In genomic region chr1:151009206-151009587, GRCh38 we compare ENCODE assay signal across 8 cellular contexts. TPM values are rescaled to one million over a fixed set of nuclear protein-coding genes. Genes with fewer than 3 reads are reported as not detected.
A peak's percentile ranks its signal among the peaks of the same experiment; 100 is the strongest.
DNase-seq lines count a peak whose midpoint lies in the region; ATAC-seq and TF ChIP-seq lines count a peak whose summit lies in the region.

No MANE protein-coding gene starts in this region.

- peak overlapping the region; percentile 92 for H3K4me3 ChIP-seq in GM06990 (replicated peaks; ENCODE audit: low read depth, low read length)
- H3K4me3 ChIP-seq in SU-DHL-6 (ENCODE audit: insufficient read depth, low read length, poor library complexity, severe bottlenecking) = peak overlapping the region; percentile 87
- peak overlapping the region; percentile 98 for H3K4me3 ChIP-seq in fibroblast of pulmonary artery (replicated peaks; ENCODE audit: low read depth, low read length)
- H3K4me3 ChIP-seq in gastrocnemius medialis = peak overlapping the region; percentile 60 to 91 (median 86)

- intact Hi-C loops in gastrocnemius medialis (cut with DNase I; ENCODE audit: low total_unique reads) = loop anchor here (5.0 to 10.0 kb wide), 6 partner anchors 37 to 447 kb away; partner anchors contain the start of genes CDC42SE1, CERS2, ENSA and PSMD4

- DNase-seq in GM06990 (ENCODE audit: extremely low read depth, insufficient read length) (no peak), fibroblast of pulmonary artery (ENCODE audit: low read depth) (no peak), gastrocnemius medialis (no peak), cerebellar nuclear complex (lab: John Stamatoyannopoulos, UW) (no peak), RPMI8226 (no peak)

- ATAC-seq in gastrocnemius medialis (no peak), HG03139 (IDR thresholded peaks at IDR 0.05; ENCODE audit: unreplicated experiment) (no peak), HG02798 (IDR thresholded peaks at IDR 0.05; ENCODE audit: poor library complexity, unreplicated experiment) (no peak)

- H3K27ac ChIP-seq in SU-DHL-6 (ENCODE audit: low read depth, low read length) = no peak overlapping the region
- H3K27ac ChIP-seq in gastrocnemius medialis = peak overlapping the region; percentile 89 to 95 (median 94)

- H2AFZ ChIP-seq in SU-DHL-6 (ENCODE audit: low read depth, low read length, severe bottlenecking) = peak overlapping the region; percentile 85

- no peaks in the 10 kb centered on the region for H4K20me1 ChIP-seq in SU-DHL-6 (ENCODE audit: low read depth, low read length)

- H3K4me2 ChIP-seq in SU-DHL-6 (ENCODE audit: low read depth, low read length, poor library complexity, severe bottlenecking) = peak overlapping the region; percentile 75

- TF ChIP-seq CTCF in GM06990 (IDR thresholded peaks at IDR 0.05; ENCODE audit: insufficient read depth, low read length, poor library complexity, severe bottlenecking) (no peak), SU-DHL-6 (IDR thresholded peaks at IDR 0.05; ENCODE audit: insufficient read depth, low read length, poor library complexity, severe bottlenecking) (no peak), fibroblast of pulmonary artery (IDR thresholded peaks at IDR 0.05; ENCODE audit: low read length, missing control alignments) (no peak), gastrocnemius medialis (IDR thresholded peaks at IDR 0.05 in 4 of 5, conservative IDR thresholded peaks at IDR 0.05 in 1 of 5) (no peak)

- peak overlapping the region; percentile 83 for H3K9ac ChIP-seq in SU-DHL-6 (ENCODE audit: low read length)

- H3K36me3 ChIP-seq in GM06990 (ENCODE audit: control insufficient read depth, insufficient read depth, low read length) (no peaks in the 10 kb centered on the region), SU-DHL-6 (ENCODE audit: low read length) (no peaks in the 10 kb centered on the region), gastrocnemius medialis (peaks cover 0 to 10% of the 10 kb centered on the region in 2 donors)

- H3K79me2 ChIP-seq in SU-DHL-6 (ENCODE audit: insufficient read depth, low read length) = peaks cover 12% of the 10 kb centered on the region; the same call in 1 of the 2 replicates

- H3K9me2 ChIP-seq in SU-DHL-6 (replicated peaks; ENCODE audit: insufficient read depth, low read length) = no peaks in the 10 kb centered on the region

- peaks cover 45 to 54% of the 10 kb centered on the region in 2 donors for H3K4me1 ChIP-seq in gastrocnemius medialis

- peaks cover 8% of the 10 kb centered on the region; the same call in 1 of the 2 replicates for H3F3A ChIP-seq in SU-DHL-6 (ENCODE audit: insufficient read depth)

- TF ChIP-seq POLR2A in gastrocnemius medialis (IDR thresholded peaks at IDR 0.05) = no peak

- no peaks in the 10 kb centered on the region for H3K9me3 ChIP-seq in SU-DHL-6 (ENCODE audit: insufficient read depth, low read length)
- H3K9me3 ChIP-seq in gastrocnemius medialis = no peaks in the 10 kb centered on the region

- no peaks in the 10 kb centered on the region for H3K27me3 ChIP-seq in GM06990 (replicated peaks; ENCODE audit: control insufficient read depth, insufficient read depth, low read length)
- no peaks in the 10 kb centered on the region for H3K27me3 ChIP-seq in SU-DHL-6 (ENCODE audit: low read length)
- H3K27me3 ChIP-seq in gastrocnemius medialis = no peaks in the 10 kb centered on the region

- in situ Hi-C loops in gastrocnemius medialis (cut with MboI; ENCODE audit: low sequenced_read_pairs in 4 of 4) = no loop called here

RNA-seq across cellular contexts. Expression of gene PRUNE1, which starts 0.9 kb away (rescaled TPM):
- total RNA-seq in gastrocnemius medialis = 10 to 100 TPM; 24.0 to 35.6 (median 29.1) TPM

RNA-seq across cellular contexts. Expression of gene MINDY1, which starts 2.5 kb away (rescaled TPM):
- 10 to 100 TPM; 13.4 to 22.8 (median 19.7) TPM for total RNA-seq in gastrocnemius medialis

RNA-seq across cellular contexts. Expression of gene ANXA9, which starts 27.1 kb away (rescaled TPM):
- total RNA-seq in gastrocnemius medialis = not detected

RNA-seq across cellular contexts. Expression of gene BNIPL, which starts 27.2 kb away (rescaled TPM):
- under 1 TPM in 2 of 4 donors, not detected in 2; 0.13 to 0.25 TPM for total RNA-seq in gastrocnemius medialis

RNA-seq across cellular contexts. Expression of gene CERS2, which starts 34.6 kb away (rescaled TPM):
- total RNA-seq in gastrocnemius medialis = 10 to 100 TPM; 15.0 to 29.1 (median 24.0) TPM
